In genomic region chr6:9520417-9521151, GRCh38 we compare ENCODE assay signal across 8 cellular contexts.
DNase-seq lines count a peak whose midpoint lies in the region; ATAC-seq and TF ChIP-seq lines count a peak whose summit lies in the region.

No MANE protein-coding gene starts in this region.

- no peak overlapping the region for H3K4me2 ChIP-seq in hepatocyte

- H3K9me3 Mint-ChIP-seq in stimulated activated effector memory CD8-positive, alpha-beta T cell treated with anti-CD3 and anti-CD28 coated beads, Interleukin-12 subunit alpha, Interleukin-12 subunit beta, amount 100 ng/mL, for 72 hours: peaks cover 16% of the 10 kb centered on the region

- WGBS in hepatocyte (ENCODE audit: low lambda C conversion rate, missing lambda C conversion rate): 80% methylated on average over 8 of the region's 8 CpGs

- peak; percentile 89 for DNase-seq in EH (ENCODE audit: low read depth)
- peak; percentile 81 for DNase-seq in H4 (ENCODE audit: low spot score)
- peak; percentile 80 for DNase-seq in NCI-H460 (ENCODE audit: extremely low read depth, low read depth)
- DNase-seq in foreskin keratinocyte: peak; percentile 88 to 95
- DNase-seq in stimulated activated effector memory CD8-positive, alpha-beta T cell treated with anti-CD3 and anti-CD28 coated beads, Interleukin-12 subunit alpha, Interleukin-12 subunit beta, amount 100 ng/mL, for 72 hours (ENCODE audit: low spot score in 2 of 2): no peak
- no peak for DNase-seq in hepatocyte (ENCODE audit: low spot score)
- no peak for DNase-seq in COR-L47 (lab: John Stamatoyannopoulos, UW)
- DNase-seq in NCI-H2171 (lab: John Stamatoyannopoulos, UW): no peak

- TF ChIP-seq CTCF in foreskin keratinocyte (conservative IDR thresholded peaks at IDR 0.05): no peak
- no peak for TF ChIP-seq CTCF in hepatocyte (IDR thresholded peaks at IDR 0.05; ENCODE audit: poor library complexity)

- H3K9me2 ChIP-seq in hepatocyte (replicated peaks; ENCODE audit: insufficient read depth): no peaks in the 10 kb centered on the region

- peaks cover 64% of the 10 kb centered on the region for H3K4me1 ChIP-seq in foreskin keratinocyte
- peaks cover 7% of the 10 kb centered on the region for H3K4me1 ChIP-seq in hepatocyte (ENCODE audit: insufficient read depth)

- H2AFZ ChIP-seq in hepatocyte: no peak overlapping the region

- no peaks in the 10 kb centered on the region for H3K36me3 ChIP-seq in hepatocyte (replicated peaks; ENCODE audit: insufficient read depth, low read depth)

- peak; percentile 72 for ATAC-seq in foreskin keratinocyte
- no peak for ATAC-seq in stimulated activated effector memory CD8-positive, alpha-beta T cell treated with anti-CD3 and anti-CD28 coated beads, Interleukin-12 subunit alpha, Interleukin-12 subunit beta, amount 100 ng/mL, for 72 hours

- H3K27me3 ChIP-seq in foreskin keratinocyte (no peaks in the 10 kb centered on the region), hepatocyte (no peaks in the 10 kb centered on the region)

- no peaks in the 10 kb centered on the region for H4K20me1 ChIP-seq in hepatocyte (ENCODE audit: insufficient read depth, poor library complexity, severe bottlenecking)

- H3K27ac Mint-ChIP-seq in stimulated activated effector memory CD8-positive, alpha-beta T cell treated with anti-CD3 and anti-CD28 coated beads, Interleukin-12 subunit alpha, Interleukin-12 subunit beta, amount 100 ng/mL, for 72 hours: no peak overlapping the region

- H3K36me3 Mint-ChIP-seq in stimulated activated effector memory CD8-positive, alpha-beta T cell treated with anti-CD3 and anti-CD28 coated beads, Interleukin-12 subunit alpha, Interleukin-12 subunit beta, amount 100 ng/mL, for 72 hours: no peaks in the 10 kb centered on the region

- H3K4me3 ChIP-seq in hepatocyte: no peak overlapping the region

- H3K9me3 ChIP-seq in hepatocyte (ENCODE audit: low read depth): no peaks in the 10 kb centered on the region

- H3K79me2 ChIP-seq in hepatocyte: no peaks in the 10 kb centered on the region

- H3K27ac ChIP-seq in foreskin keratinocyte: peak overlapping the region; percentile 38
- no peak overlapping the region for H3K27ac ChIP-seq in hepatocyte

- H3K4me3 Mint-ChIP-seq in stimulated activated effector memory CD8-positive, alpha-beta T cell treated with anti-CD3 and anti-CD28 coated beads, Interleukin-12 subunit alpha, Interleukin-12 subunit beta, amount 100 ng/mL, for 72 hours: no peak overlapping the region

- no peaks in the 10 kb centered on the region for H3K4me1 Mint-ChIP-seq in stimulated activated effector memory CD8-positive, alpha-beta T cell treated with anti-CD3 and anti-CD28 coated beads, Interleukin-12 subunit alpha, Interleukin-12 subunit beta, amount 100 ng/mL, for 72 hours

Comparison
In these comparisons a context has a peak if more than half of its experiments do, and no peak if none do; other contexts are left out.
1. DNase-seq: peak in EH (single experiment), H4 (single experiment), NCI-H460 (single experiment) and foreskin keratinocyte (2 of 2); none in stimulated activated effector memory CD8-positive, alpha-beta T cell treated with anti-CD3 and anti-CD28 coated beads, Interleukin-12 subunit alpha, Interleukin-12 subunit beta, amount 100 ng/mL, for 72 hours (0 of 2), hepatocyte (single experiment), COR-L47 (single experiment) and NCI-H2171 (single experiment).